In genomic region chr5:163565931-163566608, GRCh38 we compare ENCODE assay signal across 8 cellular contexts.
DNase-seq lines count a peak whose midpoint lies in the region; ATAC-seq and TF ChIP-seq lines count a peak whose summit lies in the region.

No MANE protein-coding gene starts in this region.

- H3K27ac ChIP-seq in thyroid gland, result no peak overlapping the region

- no peak for TF ChIP-seq CTCF in thyroid gland (IDR thresholded peaks at IDR 0.05)

- H3K36me3 ChIP-seq in endocrine pancreas (ENCODE audit: control insufficient read depth, insufficient read depth, low read length), result no peaks in the 10 kb centered on the region
- no peaks in the 10 kb centered on the region for H3K36me3 ChIP-seq in mucosa of stomach (ENCODE audit: control insufficient read depth, insufficient read depth, low read length)
- no peaks in the 10 kb centered on the region for H3K36me3 ChIP-seq in thyroid gland

- intact Hi-C loops in thyroid gland (cut with DNase I), result loop anchor here (10.0 kb wide), 1 partner anchor 939 kb away; no protein-coding TSS in a partner anchor

- ATAC-seq in GM18909 (IDR thresholded peaks at IDR 0.05; ENCODE audit: poor library complexity, unreplicated experiment) (peak; percentile 81), HG03280 (IDR thresholded peaks at IDR 0.05; ENCODE audit: unreplicated experiment) (peak; percentile 49)

- H3K27me3 ChIP-seq in endocrine pancreas (ENCODE audit: control insufficient read depth, insufficient read depth, low read length) (no peaks in the 10 kb centered on the region), mucosa of stomach (ENCODE audit: control insufficient read depth, insufficient read depth, low read length) (peaks cover 29% of the 10 kb centered on the region), thyroid gland (no peaks in the 10 kb centered on the region)

- H3K9ac ChIP-seq in endocrine pancreas (ENCODE audit: control insufficient read depth, insufficient read depth, low read length), result no peak overlapping the region
- H3K9ac ChIP-seq in mucosa of stomach (ENCODE audit: low read length), result peak overlapping the region; percentile 6

- 7% methylated on average over 30 to 32 of the region's 32 CpGs for WGBS in thyroid gland, 2 donors

- H3K4me3 ChIP-seq in endocrine pancreas (ENCODE audit: control insufficient read depth, insufficient read depth, low read length) (peak overlapping the region; percentile 3), mucosa of stomach (ENCODE audit: low read length) (peak overlapping the region; percentile 28), thyroid gland (replicated peaks in 1 of 3) (peak overlapping the region in 1 of 3 donors; percentile 2)

- H3K9me3 ChIP-seq in endocrine pancreas (ENCODE audit: control insufficient read depth, low read length) (no peaks in the 10 kb centered on the region), mucosa of stomach (ENCODE audit: control insufficient read depth, low read length) (no peaks in the 10 kb centered on the region), thyroid gland (no peaks in the 10 kb centered on the region)

- DNase-seq in Ammon's horn (ENCODE audit: low spot score) (peak; percentile 58), thyroid gland (peak; percentile 12 to 23), dedifferentiated amniotic fluid mesenchymal stem cell (ENCODE audit: extremely low spot score) (no peak)
- DNase-seq in activated CD4-positive, alpha-beta T cell treated with anti-CD3 and anti-CD28 coated beads, Interleukin-2, amount 50 U/mL, for 1 hour, result peak; percentile 1

- TF ChIP-seq POLR2A in thyroid gland (IDR thresholded peaks at IDR 0.05), result no peak

- H3K4me1 ChIP-seq in endocrine pancreas (ENCODE audit: control insufficient read depth, insufficient read depth, low read length) (peaks cover 19% of the 10 kb centered on the region), mucosa of stomach (ENCODE audit: control insufficient read depth, insufficient read depth, low read length) (peaks cover 23% of the 10 kb centered on the region), thyroid gland (peaks cover 5 to 13% of the 10 kb centered on the region in 2 donors)
